Comparison of ENCODE assay signal across 8 cellular contexts in the genomic region with DNA sequence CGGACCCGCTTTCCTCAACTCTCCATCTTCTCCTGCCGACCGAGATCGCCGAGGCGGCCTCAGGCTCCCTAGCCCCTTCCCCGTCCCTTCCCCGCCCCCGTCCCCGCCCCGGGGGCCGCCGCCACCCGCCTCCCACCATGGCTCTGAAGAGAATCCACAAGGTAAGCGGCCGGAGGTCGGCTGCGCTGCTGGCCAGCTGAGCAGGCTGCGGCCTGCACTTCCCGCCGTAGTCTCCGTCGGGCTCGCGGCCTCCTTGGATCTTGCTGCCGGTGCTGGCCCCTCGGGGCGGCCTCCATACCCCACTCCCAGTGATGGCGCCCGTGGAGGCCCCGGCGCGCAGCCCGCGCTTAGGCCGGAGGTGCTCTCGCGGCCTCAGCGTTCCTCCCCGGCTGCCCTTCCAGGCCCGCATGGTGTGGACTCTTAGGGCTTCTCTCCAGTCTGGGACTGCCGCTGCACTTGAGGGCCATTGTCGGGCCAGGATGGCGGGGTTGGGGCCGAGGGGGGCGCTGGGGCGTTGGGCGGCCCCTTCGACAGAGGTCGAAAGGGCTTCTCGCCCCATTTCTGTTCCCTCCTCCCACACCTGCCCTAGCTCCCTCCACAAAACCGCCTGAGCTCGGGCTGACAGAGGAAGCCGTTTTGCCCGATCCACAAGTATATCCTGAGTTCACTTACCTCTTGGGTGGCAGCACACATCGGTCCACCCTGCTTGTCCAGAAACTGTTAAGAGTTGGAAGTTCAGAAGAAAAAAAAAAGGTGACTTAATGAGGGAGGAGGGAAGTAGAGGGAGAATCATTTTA. TPM values are rescaled to one million over a fixed set of nuclear protein-coding genes. Genes with fewer than 3 reads are reported as not detected.
DNase-seq lines count a peak whose midpoint lies in the region; ATAC-seq and TF ChIP-seq lines count a peak whose summit lies in the region.

No MANE protein-coding gene starts in this region.

- H3K27me3 ChIP-seq in ectodermal cell (ENCODE audit: control insufficient read depth, insufficient read depth, low read length, poor library complexity, severe bottlenecking) (no peaks in the 10 kb centered on the region), lung (ENCODE audit: control insufficient read depth, insufficient read depth) (no peaks in the 10 kb centered on the region)

- no peaks in the 10 kb centered on the region for H3K27me3 Mint-ChIP-seq in IgD-negative memory B cell

- H3K4me3 Mint-ChIP-seq in IgD-negative memory B cell = peak overlapping the region; percentile 88 to 100 (median 96)

- H3K36me3 ChIP-seq in ectodermal cell (ENCODE audit: control insufficient read depth, insufficient read depth, low read length) (no peaks in the 10 kb centered on the region), lung (ENCODE audit: control insufficient read depth in 2 of 2, insufficient read depth in 2 of 2, low read length in 2 of 2) (no peaks in the 10 kb centered on the region)

- 0% methylated on average over 57 of the region's 57 CpGs for WGBS in ectodermal cell, 2 experiments
- 1% methylated on average over 52 to 57 of the region's 57 CpGs for WGBS in lung, 2 donors

- peak; percentile 43 for DNase-seq in Daoy (ENCODE audit: low read depth)
- DNase-seq in activated CD4-positive, CD25-positive, alpha-beta regulatory T cell treated with anti-CD3 and anti-CD28 coated beads, Interleukin-2, amount 50 U/mL, for 16 hours (ENCODE audit: low read depth, low spot score) = peak; percentile 16
- peak; percentile 30 for DNase-seq in lung (ENCODE audit: low spot score)
- DNase-seq in stimulated activated CD8-positive, alpha-beta memory T cell treated with anti-CD3 and anti-CD28 coated beads, Interleukin-15, amount 100 ng/mL, for 48 hours (ENCODE audit: low read depth in 2 of 2) = peak; percentile 29 to 31
- DNase-seq in inferior parietal cortex (ENCODE audit: extremely low spot score) = no peak

- H3K9me3 ChIP-seq in ectodermal cell (ENCODE audit: control insufficient read depth, low read length) = no peaks in the 10 kb centered on the region
- no peaks in the 10 kb centered on the region for H3K9me3 ChIP-seq in lung (ENCODE audit: control insufficient read depth in 2 of 2, insufficient read depth in 1 of 2, low read length in 1 of 2)

- peak overlapping the region; percentile 77 to 97 (median 95) for H3K27ac Mint-ChIP-seq in IgD-negative memory B cell

- H3K36me3 Mint-ChIP-seq in IgD-negative memory B cell = no peaks in the 10 kb centered on the region

- H3K4me1 ChIP-seq in ectodermal cell (ENCODE audit: control insufficient read depth, insufficient read depth, low read length) (peaks cover 6% of the 10 kb centered on the region), lung (ENCODE audit: control insufficient read depth in 2 of 2, insufficient read depth in 2 of 2, low read length in 2 of 2) (peaks cover 6 to 13% of the 10 kb centered on the region in 2 donors)

- H3K9me3 Mint-ChIP-seq in IgD-negative memory B cell = no peaks in the 10 kb centered on the region

- H3K27ac ChIP-seq in ectodermal cell (ENCODE audit: insufficient read depth, low read depth, low read length, poor library complexity, severe bottlenecking) (peak overlapping the region; percentile 88), lung (ENCODE audit: low read depth in 1 of 2, low read length in 1 of 2) (peak overlapping the region; percentile 97 to 98)

- ATAC-seq in GM21619 (IDR thresholded peaks at IDR 0.05; ENCODE audit: unreplicated experiment) (peak; percentile 17), lung (ENCODE audit: insufficient read depth, low FRiP score) (peak; percentile 36)

- H3K4me3 ChIP-seq in ectodermal cell (ENCODE audit: insufficient read depth, low read depth, low read length) (peak overlapping the region; percentile 92), lung (peak overlapping the region; percentile 89)

- H3K4me1 Mint-ChIP-seq in IgD-negative memory B cell = peaks cover 23 to 29% (median 25%) of the 10 kb centered on the region in 3 donors

- no peak for TF ChIP-seq CTCF in lung (IDR thresholded peaks at IDR 0.05; ENCODE audit: control extremely low read depth, extremely low read depth)

RNA-seq across cellular contexts. Expression of gene UBE2D2, which starts 0.7 kb away (rescaled TPM):
- 99.5 and 140 TPM in 2 replicates for total RNA-seq in Daoy (2014; rRNA removed; shearing (Covaris generic))
- 313 TPM for polyA plus RNA-seq in IgD-negative memory B cell
- 156 TPM for polyA plus RNA-seq in ectodermal cell (2013, experiment 1 of 4)
- 166 TPM for polyA plus RNA-seq in ectodermal cell (2013, experiment 2 of 4)
- polyA plus RNA-seq in ectodermal cell (2013, experiment 3 of 4) = 151 TPM
- polyA plus RNA-seq in ectodermal cell (2013, experiment 4 of 4) = 154 TPM
- total RNA-seq in lung = 10 to 100 TPM; 89.6 to 92.8 TPM
- 10 to 100 TPM; 84.1 to 97.8 TPM for polyA plus RNA-seq in lung
